ENCODE assay signal across 27 cellular contexts in genomic region chr11:110308071-110308470, GRCh38.
"Had no signal": no experiment of that assay in that cellular context is flagged by ENCODE, and none has a peak within 500 bp of the region (broad histone marks: within the 10 kb centered on the region; RNA-seq: fewer than 3 reads in every experiment).

No MANE protein-coding gene starts in this region.

- H3K9me3 Mint-ChIP-seq: activated CD4-positive, alpha-beta memory T cell treated with anti-CD3 and anti-CD28 coated beads, Interleukin-2, amount 10 ng/mL, durations not matched to agents 7 days and 5 days; activated naive CD4-positive, alpha-beta T cell treated with anti-CD3 and anti-CD28 coated beads, Interleukin-2, amount 50 U/mL, for 24 hours; activated naive CD8-positive, alpha-beta T cell treated with anti-CD3 and anti-CD28 coated beads, Interleukin-2, amount 50 U/mL, for 24 hours; activated T-cell treated with anti-CD3 and anti-CD28 coated beads, Interleukin-2, amount 50 U/mL, for 4 hours; activated T-helper 2 cell treated with anti-CD3 and anti-CD28 coated beads, Interferon-gamma antibody, Interleukin-2, Interleukin-4, amounts not matched to agents 10 μg/mL and 5 μg/mL and 100 μg/mL, durations not matched to agents 14 hours and 24 hours and 36 hours; immature natural killer cell; memory B cell; natural killer cell; T-helper 2 cell treated with Interferon-gamma antibody and Interleukin-4, amounts not matched to agents 5 μg/mL and 100 μg/mL, for 36 hours had no signal

- ATAC-seq: activated naive CD8-positive, alpha-beta T cell treated with anti-CD3 and anti-CD28 coated beads, Interleukin-2, amount 50 U/mL, for 24 hours; activated T-cell treated with anti-CD3 and anti-CD28 coated beads, Interleukin-2, amount 50 U/mL, for 4 hours; gastroesophageal sphincter; natural killer cell; right lobe of liver; stimulated activated naive CD8-positive, alpha-beta T cell treated with anti-CD3 and anti-CD28 coated beads, Interleukin-15, Interleukin-2, amounts not matched to agents 100 U/mL and 50 U/mL, for 24 hours had no signal

- H3K27ac ChIP-seq: cardiac muscle cell, coronary artery, dorsolateral prefrontal cortex, gastroesophageal sphincter, right lobe of liver, testis, transverse colon had no signal

- H3K4me1 Mint-ChIP-seq: immature natural killer cell, memory B cell, natural killer cell had no signal

- H3K9me3 ChIP-seq: gastroesophageal sphincter, right lobe of liver, testis, transverse colon had no signal

- H3K27ac Mint-ChIP-seq: activated CD4-positive, alpha-beta memory T cell treated with anti-CD3 and anti-CD28 coated beads, Interleukin-2, amount 10 ng/mL, durations not matched to agents 7 days and 5 days; activated naive CD4-positive, alpha-beta T cell treated with anti-CD3 and anti-CD28 coated beads, Interleukin-2, amount 50 U/mL, for 24 hours; activated naive CD8-positive, alpha-beta T cell treated with anti-CD3 and anti-CD28 coated beads, Interleukin-2, amount 50 U/mL, for 24 hours; activated T-helper 2 cell treated with anti-CD3 and anti-CD28 coated beads, Interferon-gamma antibody, Interleukin-2, Interleukin-4, amounts not matched to agents 10 μg/mL and 5 μg/mL and 100 μg/mL, durations not matched to agents 14 hours and 24 hours and 36 hours; brain; immature natural killer cell; memory B cell; natural killer cell; progenitor cell of endocrine pancreas; T-helper 2 cell treated with Interferon-gamma antibody and Interleukin-4, amounts not matched to agents 5 μg/mL and 100 μg/mL, for 36 hours had no signal

- H3K27me3 Mint-ChIP-seq: activated CD4-positive, alpha-beta memory T cell treated with anti-CD3 and anti-CD28 coated beads, Interleukin-2, amount 10 ng/mL, durations not matched to agents 7 days and 5 days; activated naive CD4-positive, alpha-beta T cell treated with anti-CD3 and anti-CD28 coated beads, Interleukin-2, amount 50 U/mL, for 24 hours; activated naive CD8-positive, alpha-beta T cell treated with anti-CD3 and anti-CD28 coated beads, Interleukin-2, amount 50 U/mL, for 24 hours; brain; memory B cell had no signal

- H3K27me3 ChIP-seq: cardiac muscle cell, dorsolateral prefrontal cortex, gastroesophageal sphincter, right lobe of liver, testis had no signal

- H3K4me3 Mint-ChIP-seq: activated CD4-positive, alpha-beta memory T cell treated with anti-CD3 and anti-CD28 coated beads, Interleukin-2, amount 10 ng/mL, durations not matched to agents 7 days and 5 days; activated naive CD4-positive, alpha-beta T cell treated with anti-CD3 and anti-CD28 coated beads, Interleukin-2, amount 50 U/mL, for 24 hours; activated naive CD8-positive, alpha-beta T cell treated with anti-CD3 and anti-CD28 coated beads, Interleukin-2, amount 50 U/mL, for 24 hours; activated T-cell treated with anti-CD3 and anti-CD28 coated beads, Interleukin-2, amount 50 U/mL, for 4 hours; brain; immature natural killer cell; memory B cell; natural killer cell; T-helper 2 cell treated with Interferon-gamma antibody and Interleukin-4, amounts not matched to agents 5 μg/mL and 100 μg/mL, for 36 hours had no signal

- H3K36me3 ChIP-seq: cardiac muscle cell, gastroesophageal sphincter, right lobe of liver, transverse colon had no signal

- H3K4me3 ChIP-seq: cardiac muscle cell, coronary artery, dorsolateral prefrontal cortex, gastroesophageal sphincter, right lobe of liver, testis, transverse colon had no signal

- DNase-seq: activated CD4-positive, alpha-beta memory T cell treated with anti-CD3 and anti-CD28 coated beads, Interleukin-2, amount 10 ng/mL, durations not matched to agents 7 days and 5 days; activated CD4-positive, alpha-beta T cell treated with anti-CD3 and anti-CD28 coated beads for 48 hours; activated naive CD8-positive, alpha-beta T cell treated with anti-CD3 and anti-CD28 coated beads, Interleukin-2, amount 50 U/mL, for 24 hours; activated T-cell treated with anti-CD3 and anti-CD28 coated beads, Interleukin-2, amount 50 U/mL, for 4 hours; amygdala; dorsolateral prefrontal cortex; effector memory CD4-positive, alpha-beta T cell; erythroblast; head of caudate nucleus; hippocampal formation; immature natural killer cell; natural killer cell; right lobe of liver; stimulated activated CD4-positive, alpha-beta T cell treated with anti-CD3 and anti-CD28 coated beads, Interleukin-2, amount 100 ng/mL, for 48 hours; stimulated activated naive CD8-positive, alpha-beta T cell treated with anti-CD3 and anti-CD28 coated beads, Interleukin-15, Interleukin-2, amounts not matched to agents 100 U/mL and 50 U/mL, for 24 hours; T-helper 1 cell; testis; transverse colon had no signal

- H3K36me3 Mint-ChIP-seq: activated naive CD4-positive, alpha-beta T cell treated with anti-CD3 and anti-CD28 coated beads, Interleukin-2, amount 50 U/mL, for 24 hours; brain; immature natural killer cell; memory B cell; natural killer cell had no signal
